Comparison of ENCODE assay signal across 1 cellular context in the genomic region with DNA sequence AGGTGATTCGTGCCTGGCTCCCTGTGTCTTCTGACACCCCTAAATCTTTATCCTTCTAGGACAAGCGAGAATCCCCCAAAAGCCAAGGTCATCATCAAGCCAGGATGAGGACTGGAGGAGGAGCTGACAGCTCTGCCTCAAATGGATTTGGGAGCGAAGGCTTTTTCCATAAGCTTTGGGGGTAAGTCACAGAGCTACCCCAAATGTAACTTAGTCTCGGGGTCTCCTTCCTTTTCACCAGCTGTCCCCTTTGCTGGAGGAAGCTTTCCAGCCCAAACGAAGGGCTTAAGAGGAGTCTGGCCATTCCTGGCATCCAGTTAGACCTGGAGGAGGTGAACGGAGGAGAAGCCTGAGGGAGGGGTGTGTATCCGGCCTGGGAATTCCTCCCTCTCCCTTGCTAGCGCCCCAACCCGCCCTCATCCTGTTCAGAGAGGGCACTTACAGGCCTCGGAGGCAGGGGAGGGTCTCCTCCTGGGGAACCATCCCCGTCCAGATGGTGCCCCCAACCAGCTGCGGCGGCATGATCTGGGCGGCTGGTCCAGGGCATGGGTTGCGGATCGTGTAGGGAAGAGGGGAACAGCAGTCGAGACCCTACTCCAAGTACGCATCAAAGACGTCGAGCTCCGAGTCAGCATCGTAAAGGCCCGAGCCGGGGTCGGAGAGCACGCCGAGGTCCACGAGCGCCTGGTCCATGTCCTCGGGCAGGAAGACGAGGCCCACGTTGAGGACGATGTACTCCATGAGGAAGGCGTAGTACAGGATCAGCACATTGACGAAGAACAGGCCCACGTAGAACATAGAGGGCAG.
TF ChIP-seq lines count a peak whose summit lies in the region.

No MANE protein-coding gene starts in this region.

TF ChIP-seq in HepG2, 621 proteins besides CTCF, POLR2A, EP300 and RAD21 (continued from another document and continues in another):
- TF ChIP-seq TIGD3 (CRISPR knock-in tag; IDR thresholded peaks at IDR 0.05; ENCODE audit: borderline replicate concordance): no peak; the same call in 1 of the 2 replicates
- TF ChIP-seq, protein P1, sequence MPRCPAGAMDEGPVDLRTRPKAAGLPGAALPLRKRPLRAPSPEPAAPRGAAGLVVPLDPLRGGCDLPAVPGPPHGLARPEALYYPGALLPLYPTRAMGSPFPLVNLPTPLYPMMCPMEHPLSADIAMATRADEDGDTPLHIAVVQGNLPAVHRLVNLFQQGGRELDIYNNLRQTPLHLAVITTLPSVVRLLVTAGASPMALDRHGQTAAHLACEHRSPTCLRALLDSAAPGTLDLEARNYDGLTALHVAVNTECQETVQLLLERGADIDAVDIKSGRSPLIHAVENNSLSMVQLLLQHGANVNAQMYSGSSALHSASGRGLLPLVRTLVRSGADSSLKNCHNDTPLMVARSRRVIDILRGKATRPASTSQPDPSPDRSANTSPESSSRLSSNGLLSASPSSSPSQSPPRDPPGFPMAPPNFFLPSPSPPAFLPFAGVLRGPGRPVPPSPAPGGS (CRISPR knock-in tag; IDR thresholded peaks at IDR 0.05): no peak
- 0 out of 2 replicates have a peak, but pooled peaks have one; percentile 29 for TF ChIP-seq ZNF546 (CRISPR knock-in tag; conservative IDR thresholded peaks at IDR 0.05)
- no peak for TF ChIP-seq CREM (IDR thresholded peaks at IDR 0.05)
- TF ChIP-seq CREM (CRISPR knock-in tag; IDR thresholded peaks at IDR 0.05): no peak
- TF ChIP-seq ATF6 (CRISPR knock-in tag; conservative IDR thresholded peaks at IDR 0.05): 0 out of 2 replicates have a peak, but pooled peaks have one; percentile 10
- TF ChIP-seq, protein P2, sequence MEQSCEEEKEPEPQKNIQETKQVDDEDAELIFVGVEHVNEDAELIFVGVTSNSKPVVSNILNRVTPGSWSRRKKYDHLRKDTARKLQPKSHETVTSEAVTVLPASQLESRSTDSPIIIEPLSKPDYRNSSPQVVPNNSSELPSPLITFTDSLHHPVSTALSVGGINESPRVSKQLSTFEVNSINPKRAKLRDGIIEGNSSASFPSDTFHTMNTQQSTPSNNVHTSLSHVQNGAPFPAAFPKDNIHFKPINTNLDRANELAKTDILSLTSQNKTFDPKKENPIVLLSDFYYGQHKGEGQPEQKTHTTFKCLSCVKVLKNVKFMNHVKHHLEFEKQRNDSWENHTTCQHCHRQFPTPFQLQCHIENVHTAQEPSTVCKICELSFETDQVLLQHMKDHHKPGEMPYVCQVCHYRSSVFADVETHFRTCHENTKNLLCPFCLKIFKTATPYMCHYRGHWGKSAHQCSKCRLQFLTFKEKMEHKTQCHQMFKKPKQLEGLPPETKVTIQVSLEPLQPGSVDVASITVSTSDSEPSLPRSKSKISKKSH (CRISPR knock-in tag; IDR thresholded peaks at IDR 0.05; ENCODE audit: borderline replicate concordance): peak; percentile 79
- peak; percentile 53 for TF ChIP-seq HNRNPLL (IDR thresholded peaks at IDR 0.05; ENCODE audit: low read depth, low read length, poor library complexity, severe bottlenecking)
- 0 out of 2 replicates have a peak, but pooled peaks have one; percentile 20 for TF ChIP-seq RFXAP (CRISPR knock-in tag; IDR thresholded peaks at IDR 0.05; ENCODE audit: borderline replicate concordance)
- TF ChIP-seq ZNF274 (CRISPR knock-in tag; IDR thresholded peaks at IDR 0.05): peak; percentile 56; the same call in 1 of the 2 replicates
- peak; percentile 62; the same call in 1 of the 2 replicates for TF ChIP-seq ZNF704 (CRISPR knock-in tag; IDR thresholded peaks at IDR 0.05; ENCODE audit: borderline replicate concordance)
- TF ChIP-seq PBX2 (CRISPR knock-in tag; IDR thresholded peaks at IDR 0.05): no peak
- no peak for TF ChIP-seq ASH2L (IDR thresholded peaks at IDR 0.05; ENCODE audit: insufficient read length, low read depth, low read length)
- no peak for TF ChIP-seq RXRA (CRISPR knock-in tag; IDR thresholded peaks at IDR 0.05)
- peak; percentile 61 for TF ChIP-seq ZNF768 (CRISPR knock-in tag; IDR thresholded peaks at IDR 0.05)
- no peak for TF ChIP-seq NFIC (IDR thresholded peaks at IDR 0.05; ENCODE audit: low read length)
- 0 out of 2 replicates have a peak, but pooled peaks have one; percentile 12 for TF ChIP-seq NR2C2 (CRISPR knock-in tag; IDR thresholded peaks at IDR 0.05; ENCODE audit: borderline replicate concordance)
- no peak for TF ChIP-seq SRSF9 (IDR thresholded peaks at IDR 0.05; ENCODE audit: borderline replicate concordance, insufficient read depth, low read depth, low read length, poor library complexity, severe bottlenecking)
- TF ChIP-seq ZNF574 (CRISPR knock-in tag; IDR thresholded peaks at IDR 0.05): 0 out of 2 replicates have a peak, but pooled peaks have one; percentile 13
- no peak for TF ChIP-seq CEBPB (IDR thresholded peaks at IDR 0.05; ENCODE audit: borderline replicate concordance, low read depth, low read length)
- TF ChIP-seq RFXANK (CRISPR knock-in tag; IDR thresholded peaks at IDR 0.05): no peak
- TF ChIP-seq, protein P3, sequence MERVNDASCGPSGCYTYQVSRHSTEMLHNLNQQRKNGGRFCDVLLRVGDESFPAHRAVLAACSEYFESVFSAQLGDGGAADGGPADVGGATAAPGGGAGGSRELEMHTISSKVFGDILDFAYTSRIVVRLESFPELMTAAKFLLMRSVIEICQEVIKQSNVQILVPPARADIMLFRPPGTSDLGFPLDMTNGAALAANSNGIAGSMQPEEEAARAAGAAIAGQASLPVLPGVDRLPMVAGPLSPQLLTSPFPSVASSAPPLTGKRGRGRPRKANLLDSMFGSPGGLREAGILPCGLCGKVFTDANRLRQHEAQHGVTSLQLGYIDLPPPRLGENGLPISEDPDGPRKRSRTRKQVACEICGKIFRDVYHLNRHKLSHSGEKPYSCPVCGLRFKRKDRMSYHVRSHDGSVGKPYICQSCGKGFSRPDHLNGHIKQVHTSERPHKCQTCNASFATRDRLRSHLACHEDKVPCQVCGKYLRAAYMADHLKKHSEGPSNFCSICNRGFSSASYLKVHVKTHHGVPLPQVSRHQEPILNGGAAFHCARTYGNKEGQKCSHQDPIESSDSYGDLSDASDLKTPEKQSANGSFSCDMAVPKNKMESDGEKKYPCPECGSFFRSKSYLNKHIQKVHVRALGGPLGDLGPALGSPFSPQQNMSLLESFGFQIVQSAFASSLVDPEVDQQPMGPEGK (CRISPR knock-in tag; IDR thresholded peaks at IDR 0.05): peak; percentile 22; the same call in 1 of the 2 replicates
- TF ChIP-seq, protein P4, sequence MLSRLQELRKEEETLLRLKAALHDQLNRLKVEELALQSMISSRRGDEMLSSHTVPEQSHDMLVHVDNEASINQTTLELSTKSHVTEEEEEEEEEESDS (CRISPR knock-in tag; IDR thresholded peaks at IDR 0.05; ENCODE audit: borderline replicate concordance): no peak
- TF ChIP-seq ZNF337 (CRISPR knock-in tag; IDR thresholded peaks at IDR 0.05; ENCODE audit: borderline replicate concordance, low read depth): no peak
- TF ChIP-seq ZNF552 (CRISPR knock-in tag; IDR thresholded peaks at IDR 0.05; ENCODE audit: borderline replicate concordance): no peak
- TF ChIP-seq ZNF124 (CRISPR knock-in tag; IDR thresholded peaks at IDR 0.05): no peak
- TF ChIP-seq TBX2 (CRISPR knock-in tag; IDR thresholded peaks at IDR 0.05; ENCODE audit: borderline replicate concordance): peak; percentile 3; the same call in 1 of the 2 replicates
- TF ChIP-seq ZC3H4 (CRISPR knock-in tag; IDR thresholded peaks at IDR 0.05; ENCODE audit: borderline replicate concordance): no peak
- TF ChIP-seq, protein P5, sequence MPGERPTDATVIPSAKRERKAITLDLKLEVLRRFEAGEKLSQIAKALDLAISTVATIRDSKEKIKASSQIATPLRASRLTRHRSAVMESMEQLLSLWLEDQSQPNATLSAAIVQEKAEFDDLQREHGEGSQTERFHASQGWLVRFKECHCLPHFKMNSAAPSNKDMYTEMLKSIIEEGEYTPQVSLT (CRISPR knock-in tag; IDR thresholded peaks at IDR 0.05; ENCODE audit: borderline replicate concordance, low read depth): no peak
- no peak for TF ChIP-seq NR3C1 (CRISPR knock-in tag; IDR thresholded peaks at IDR 0.05)
- TF ChIP-seq ZNF460 (CRISPR knock-in tag; IDR thresholded peaks at IDR 0.05; ENCODE audit: borderline replicate concordance): no peak
- TF ChIP-seq IRF9 (CRISPR knock-in tag; IDR thresholded peaks at IDR 0.05; ENCODE audit: borderline replicate concordance): no peak
- TF ChIP-seq MED8 (CRISPR knock-in tag; IDR thresholded peaks at IDR 0.05; ENCODE audit: insufficient replicate concordance): peak; percentile 53
- peak; percentile 40; the same call in 1 of the 2 replicates for TF ChIP-seq ZNF350 (CRISPR knock-in tag; IDR thresholded peaks at IDR 0.05; ENCODE audit: borderline replicate concordance, low read depth)
- TF ChIP-seq NFKBIZ (CRISPR knock-in tag; IDR thresholded peaks at IDR 0.05): no peak
- peak; percentile 36; the same call in 1 of the 2 replicates for TF ChIP-seq ZNF224 (CRISPR knock-in tag; IDR thresholded peaks at IDR 0.05)
- TF ChIP-seq ZBTB2 (CRISPR knock-in tag; IDR thresholded peaks at IDR 0.05; ENCODE audit: low read depth): 0 out of 2 replicates have a peak, but pooled peaks have one; percentile 28
- peak; percentile 45; the same call in 1 of the 2 replicates for TF ChIP-seq ZNF777 (CRISPR knock-in tag; IDR thresholded peaks at IDR 0.05)
- peak; percentile 74; the same call in 1 of the 2 replicates for TF ChIP-seq ZNF264 (CRISPR knock-in tag; IDR thresholded peaks at IDR 0.05)
